ENCODE assay signal across 20 cellular contexts in the genomic region with DNA sequence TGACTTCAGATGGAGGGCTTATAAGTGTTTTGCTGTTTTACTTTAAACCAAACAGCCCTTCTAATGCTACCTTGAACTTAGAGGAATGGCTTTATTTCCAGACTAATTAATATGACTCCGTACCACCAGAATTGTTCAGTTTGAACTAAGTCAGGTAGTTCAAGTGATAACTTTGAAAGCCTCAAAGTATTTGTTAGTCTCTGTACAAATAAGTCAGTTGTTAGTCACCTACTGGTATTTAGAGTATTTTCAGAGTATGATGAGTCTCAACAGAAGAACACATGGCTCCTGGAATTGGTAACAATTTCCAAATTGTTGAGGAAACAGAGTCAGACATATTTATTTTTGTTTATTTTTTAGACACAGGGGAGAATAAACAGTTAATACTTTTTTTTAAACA.
"Had no signal": no experiment of that assay in that cellular context is flagged by ENCODE, and none has a peak within 500 bp of the region (broad histone marks: within the 10 kb centered on the region; RNA-seq: fewer than 3 reads in every experiment).

No MANE protein-coding gene starts in this region.

- H3K4me1 ChIP-seq: prostate gland, right atrium auricular region, stomach, thyroid gland had no signal

- H3K36me3 ChIP-seq: neural progenitor cell, prostate gland, right atrium auricular region, stomach, thyroid gland had no signal

- H3K9ac ChIP-seq: neural progenitor cell had no signal

- H3K4me3 ChIP-seq: dorsolateral prefrontal cortex, lung, neural progenitor cell, prostate gland, right atrium auricular region, smooth muscle cell, stomach, thyroid gland had no signal

- DNase-seq: dorsolateral prefrontal cortex; effector CD4-positive, alpha-beta T cell; head of caudate nucleus; kidney; naive thymus-derived CD4-positive, alpha-beta T cell; nucleus accumbens; stimulated activated CD4-positive, alpha-beta T cell treated with anti-CD3 and anti-CD28 coated beads, Interleukin-12 subunit alpha, Interleukin-12 subunit beta, amount 100 ng/mL, for 4 hours; stimulated activated CD4-positive, alpha-beta T cell treated with anti-CD3 and anti-CD28 coated beads, Interleukin-1b, Interleukin-23, amount 100 ng/mL, for 48 hours; stimulated activated CD4-positive, alpha-beta T cell treated with anti-CD3 and anti-CD28 coated beads, Interleukin-4, amount 100 ng/mL, for 24 hours; stimulated activated naive CD4-positive, alpha-beta T cell treated with Interleukin-2 at 50 U/mL for 16 hours; stomach; thyroid gland had no signal

- H3K9me3 ChIP-seq: prostate gland, right atrium auricular region, stomach, thyroid gland had no signal

- ATAC-seq: left lobe of liver; naive thymus-derived CD4-positive, alpha-beta T cell; sciatic nerve; stimulated activated effector memory CD8-positive, alpha-beta T cell treated with anti-CD3 and anti-CD28 coated beads, Interleukin-12 subunit alpha, Interleukin-12 subunit beta, amount 100 ng/mL, for 72 hours had no signal

- H3K27me3 ChIP-seq: neural progenitor cell, right atrium auricular region, stomach, thyroid gland had no signal
